12 cellular contexts compared by ENCODE assay signal in genomic region chr7:30755384-30756154, GRCh38. TPM values are rescaled to one million over a fixed set of nuclear protein-coding genes. Genes with fewer than 3 reads are reported as not detected.
DNase-seq lines count a peak whose midpoint lies in the region; ATAC-seq and TF ChIP-seq lines count a peak whose summit lies in the region.
"Had no signal": no experiment of that assay in that cellular context is flagged by ENCODE, and none has a peak within 500 bp of the region (broad histone marks: within the 10 kb centered on the region; RNA-seq: fewer than 3 reads in every experiment).

No MANE protein-coding gene starts in this region.

- intact Hi-C loops in head of caudate nucleus (cut with DNase I), result no loop called here

- no peak overlapping the region for H3K4me3 ChIP-seq in MM.1S (ENCODE audit: low read length)

- no peaks in the 10 kb centered on the region for H3K4me1 ChIP-seq in MM.1S (ENCODE audit: low read length)

- no peaks in the 10 kb centered on the region for H3K79me2 ChIP-seq in MM.1S (ENCODE audit: low read length)

- TF ChIP-seq CTCF in MM.1S (IDR thresholded peaks at IDR 0.05; ENCODE audit: low read length), result no peak

- DNase-seq in AG08396 (ENCODE audit: low spot score) (peak; percentile 45), amygdala (lab: John Stamatoyannopoulos, UW) (peak in 35 of 56 donors; percentile 5 to 72 (median 26)), head of caudate nucleus (peak in 26 of 42 donors; percentile 15 to 69 (median 38)), myocyte (ENCODE audit: low read depth) (peak; percentile 47), NCI-H128 (lab: John Stamatoyannopoulos, UW; ENCODE audit: unreplicated experiment) (no peak), MM.1S (no peak)
- DNase-seq: activated CD4-positive, alpha-beta T cell treated with anti-CD3 and anti-CD28 coated beads for 4 hours; central memory CD4-positive, alpha-beta T cell; left colon; NCI-H1694 treated with DMSO at 0.1 percent for 48 hours had no signal

- no peaks in the 10 kb centered on the region for H3K27me3 ChIP-seq in MM.1S (replicated peaks; ENCODE audit: insufficient read depth, low read length)

- no peaks in the 10 kb centered on the region for H3K9me2 ChIP-seq in MM.1S (replicated peaks; ENCODE audit: insufficient read depth, low read length)

- no peak overlapping the region for H3K27ac ChIP-seq in MM.1S (ENCODE audit: low read length)

- no peak overlapping the region for H3K4me2 ChIP-seq in MM.1S (ENCODE audit: low read depth, low read length)

- no peaks in the 10 kb centered on the region for H3K9me3 ChIP-seq in MM.1S (replicated peaks; ENCODE audit: insufficient read depth, low read length)

- no peak overlapping the region for H2AFZ ChIP-seq in MM.1S (ENCODE audit: low read length)

- no peak for ATAC-seq in HG03135 (IDR thresholded peaks at IDR 0.05; ENCODE audit: unreplicated experiment)
- ATAC-seq in HG02588 (IDR thresholded peaks at IDR 0.05; ENCODE audit: unreplicated experiment), result no peak
- ATAC-seq: left colon had no signal

- no peaks in the 10 kb centered on the region for H3F3A ChIP-seq in MM.1S (ENCODE audit: insufficient read depth, low read length)

- no peaks in the 10 kb centered on the region for H4K20me1 ChIP-seq in MM.1S (ENCODE audit: insufficient read depth, low read length)

- no peaks in the 10 kb centered on the region for H3K36me3 ChIP-seq in MM.1S (replicated peaks; ENCODE audit: insufficient read depth, low read length)

- no peak overlapping the region for H3K9ac ChIP-seq in MM.1S (ENCODE audit: low read length)

RNA-seq across cellular contexts. Expression of gene INMT, which starts 3.6 kb away (rescaled TPM):
- 3.7 and 5.4 TPM in 2 replicates for total RNA-seq in myocyte
- polyA plus RNA-seq in myocyte (2012), result 0.64 TPM

RNA-seq across cellular contexts. Expression of gene MINDY4, which starts 15.6 kb away (rescaled TPM):
- total RNA-seq in myocyte, result 2.0 and 2.9 TPM in 2 replicates
- 1.7 TPM for polyA plus RNA-seq in myocyte (2012)

Comparison
In these comparisons a context has a peak if more than half of its experiments do, and no peak if none do; other contexts are left out.
1. DNase-seq: peak in AG08396 (single experiment), amygdala (35 of 56), head of caudate nucleus (26 of 42) and myocyte (single experiment); none in NCI-H128 (single experiment) and MM.1S (single experiment).